ENCODE assay signal across 1 cellular context in the genomic region with DNA sequence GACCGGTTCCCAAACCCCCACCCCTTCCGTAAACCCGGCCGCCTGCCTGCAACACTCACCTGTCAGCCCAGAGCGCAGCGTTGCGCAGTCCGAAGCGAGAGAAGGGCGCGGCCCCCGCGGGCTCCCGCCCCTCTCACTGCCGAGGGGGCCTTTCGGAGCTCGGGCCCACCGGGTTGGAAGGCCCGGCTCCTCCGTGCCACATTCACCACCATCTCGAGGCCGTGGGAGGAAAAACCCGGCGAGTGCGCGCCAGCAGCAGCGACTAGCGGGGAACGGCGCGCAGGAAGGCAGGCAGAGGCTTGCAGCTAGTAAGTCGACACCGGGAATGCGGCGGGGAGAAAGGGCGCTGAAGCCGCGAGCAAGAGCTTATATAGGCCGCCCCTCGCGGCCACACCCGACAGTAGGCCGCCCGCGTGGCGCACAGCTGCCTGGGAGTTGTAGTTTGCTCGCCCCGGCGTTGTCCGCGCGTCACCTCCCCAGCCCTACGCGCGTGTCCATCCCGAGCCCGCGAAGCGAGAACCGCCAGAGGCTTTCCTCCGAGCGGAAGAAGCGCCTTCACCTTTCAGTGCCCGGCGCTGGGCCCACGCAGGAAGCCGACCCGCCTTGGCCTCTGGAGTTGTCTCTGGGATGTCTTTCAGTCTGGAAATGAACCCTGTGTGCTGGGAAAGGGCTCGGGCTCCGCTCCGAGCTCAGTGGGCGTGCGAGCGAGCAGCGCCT.
A peak's percentile ranks its signal among the peaks of the same experiment; 100 is the strongest.
TF ChIP-seq lines count a peak whose summit lies in the region.

No MANE protein-coding gene starts in this region.

TF ChIP-seq in GM12878, 131 proteins besides CTCF, POLR2A, EP300 and RAD21 (continued from another document and continues in another):
- peak; percentile 44 for TF ChIP-seq MEF2B (IDR thresholded peaks at IDR 0.05; ENCODE audit: partially characterized antibody, poor library complexity, severe bottlenecking)
- TF ChIP-seq REST (IDR thresholded peaks at IDR 0.05; ENCODE audit: low read depth, low read length), result peak; percentile 59; the same call in 1 of the 2 replicates
- TF ChIP-seq, protein P1, sequence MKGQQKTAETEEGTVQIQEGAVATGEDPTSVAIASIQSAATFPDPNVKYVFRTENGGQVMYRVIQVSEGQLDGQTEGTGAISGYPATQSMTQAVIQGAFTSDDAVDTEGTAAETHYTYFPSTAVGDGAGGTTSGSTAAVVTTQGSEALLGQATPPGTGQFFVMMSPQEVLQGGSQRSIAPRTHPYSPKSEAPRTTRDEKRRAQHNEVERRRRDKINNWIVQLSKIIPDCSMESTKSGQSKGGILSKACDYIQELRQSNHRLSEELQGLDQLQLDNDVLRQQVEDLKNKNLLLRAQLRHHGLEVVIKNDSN (IDR thresholded peaks at IDR 0.05; ENCODE audit: borderline replicate concordance, extremely low read length, insufficient read depth, low read depth, low read length), result peak; percentile 53
- TF ChIP-seq NKRF (conservative IDR thresholded peaks at IDR 0.05), result peak; percentile 81
- peak; percentile 77; the same call in 1 of the 2 replicates for TF ChIP-seq MXI1 (IDR thresholded peaks at IDR 0.05; ENCODE audit: low read depth, low read length)
- TF ChIP-seq RFX5 (IDR thresholded peaks at IDR 0.05; ENCODE audit: low read depth, low read length), result 0 out of 2 replicates have a peak, but pooled peaks have one; percentile 1
- no peak for TF ChIP-seq ZZZ3 (IDR thresholded peaks at IDR 0.05; ENCODE audit: control insufficient read depth, insufficient read length, low read depth)
- TF ChIP-seq PRDM15 (CRISPR knock-in tag; IDR thresholded peaks at IDR 0.05), result no peak
- peak; percentile 22; the same call in 1 of the 2 replicates for TF ChIP-seq IRF4 (IDR thresholded peaks at IDR 0.05; ENCODE audit: low read depth, low read length)
- peak; percentile 80 for TF ChIP-seq MYC (IDR thresholded peaks at IDR 0.05; ENCODE audit: insufficient read depth, insufficient read length, insufficient replicate concordance, low read length, severe bottlenecking)
- TF ChIP-seq RCOR1 (conservative IDR thresholded peaks at IDR 0.05; ENCODE audit: low read depth, low read length), result no peak; the same call in 1 of the 2 replicates
- TF ChIP-seq FOS (IDR thresholded peaks at IDR 0.05; ENCODE audit: borderline replicate concordance, extremely low read depth, insufficient read length), result no peak
- peak; percentile 94 for TF ChIP-seq HDAC6 (IDR thresholded peaks at IDR 0.05; ENCODE audit: unreplicated experiment)
- TF ChIP-seq JUND (IDR thresholded peaks at IDR 0.05; ENCODE audit: low read depth, low read length), result no peak; the same call in 1 of the 2 replicates
- TF ChIP-seq RBBP5 (conservative IDR thresholded peaks at IDR 0.05), result no peak
- TF ChIP-seq, protein P2, sequence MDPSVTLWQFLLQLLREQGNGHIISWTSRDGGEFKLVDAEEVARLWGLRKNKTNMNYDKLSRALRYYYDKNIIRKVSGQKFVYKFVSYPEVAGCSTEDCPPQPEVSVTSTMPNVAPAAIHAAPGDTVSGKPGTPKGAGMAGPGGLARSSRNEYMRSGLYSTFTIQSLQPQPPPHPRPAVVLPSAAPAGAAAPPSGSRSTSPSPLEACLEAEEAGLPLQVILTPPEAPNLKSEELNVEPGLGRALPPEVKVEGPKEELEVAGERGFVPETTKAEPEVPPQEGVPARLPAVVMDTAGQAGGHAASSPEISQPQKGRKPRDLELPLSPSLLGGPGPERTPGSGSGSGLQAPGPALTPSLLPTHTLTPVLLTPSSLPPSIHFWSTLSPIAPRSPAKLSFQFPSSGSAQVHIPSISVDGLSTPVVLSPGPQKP (IDR thresholded peaks at IDR 0.05; ENCODE audit: low read depth, low read length), result peak; percentile 66
- TF ChIP-seq, protein P3, sequence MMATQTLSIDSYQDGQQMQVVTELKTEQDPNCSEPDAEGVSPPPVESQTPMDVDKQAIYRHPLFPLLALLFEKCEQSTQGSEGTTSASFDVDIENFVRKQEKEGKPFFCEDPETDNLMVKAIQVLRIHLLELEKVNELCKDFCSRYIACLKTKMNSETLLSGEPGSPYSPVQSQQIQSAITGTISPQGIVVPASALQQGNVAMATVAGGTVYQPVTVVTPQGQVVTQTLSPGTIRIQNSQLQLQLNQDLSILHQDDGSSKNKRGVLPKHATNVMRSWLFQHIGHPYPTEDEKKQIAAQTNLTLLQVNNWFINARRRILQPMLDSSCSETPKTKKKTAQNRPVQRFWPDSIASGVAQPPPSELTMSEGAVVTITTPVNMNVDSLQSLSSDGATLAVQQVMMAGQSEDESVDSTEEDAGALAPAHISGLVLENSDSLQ (IDR thresholded peaks at IDR 0.05), result peak; percentile 41; the same call in 1 of the 2 replicates
- TF ChIP-seq NRF1 (conservative IDR thresholded peaks at IDR 0.05; ENCODE audit: low read depth, low read length), result no peak
- no peak for TF ChIP-seq E4F1 (IDR thresholded peaks at IDR 0.05; ENCODE audit: borderline replicate concordance, partially characterized antibody)
- TF ChIP-seq, protein P4, sequence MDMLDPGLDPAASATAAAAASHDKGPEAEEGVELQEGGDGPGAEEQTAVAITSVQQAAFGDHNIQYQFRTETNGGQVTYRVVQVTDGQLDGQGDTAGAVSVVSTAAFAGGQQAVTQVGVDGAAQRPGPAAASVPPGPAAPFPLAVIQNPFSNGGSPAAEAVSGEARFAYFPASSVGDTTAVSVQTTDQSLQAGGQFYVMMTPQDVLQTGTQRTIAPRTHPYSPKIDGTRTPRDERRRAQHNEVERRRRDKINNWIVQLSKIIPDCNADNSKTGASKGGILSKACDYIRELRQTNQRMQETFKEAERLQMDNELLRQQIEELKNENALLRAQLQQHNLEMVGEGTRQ (IDR thresholded peaks at IDR 0.05; ENCODE audit: borderline replicate concordance, low read depth, low read length), result no peak; the same call in 1 of the 2 replicates
- TF ChIP-seq RELA (IDR thresholded peaks at IDR 0.05; ENCODE audit: borderline replicate concordance, partially characterized antibody), result peak; percentile 73
- TF ChIP-seq BACH1 (IDR thresholded peaks at IDR 0.05; ENCODE audit: borderline replicate concordance), result peak; percentile 95
- TF ChIP-seq WRNIP1 (IDR thresholded peaks at IDR 0.05; ENCODE audit: borderline replicate concordance, low read depth, low read length), result no peak
- peak; percentile 97 for TF ChIP-seq LARP7 (IDR thresholded peaks at IDR 0.05)
- TF ChIP-seq, protein P5, sequence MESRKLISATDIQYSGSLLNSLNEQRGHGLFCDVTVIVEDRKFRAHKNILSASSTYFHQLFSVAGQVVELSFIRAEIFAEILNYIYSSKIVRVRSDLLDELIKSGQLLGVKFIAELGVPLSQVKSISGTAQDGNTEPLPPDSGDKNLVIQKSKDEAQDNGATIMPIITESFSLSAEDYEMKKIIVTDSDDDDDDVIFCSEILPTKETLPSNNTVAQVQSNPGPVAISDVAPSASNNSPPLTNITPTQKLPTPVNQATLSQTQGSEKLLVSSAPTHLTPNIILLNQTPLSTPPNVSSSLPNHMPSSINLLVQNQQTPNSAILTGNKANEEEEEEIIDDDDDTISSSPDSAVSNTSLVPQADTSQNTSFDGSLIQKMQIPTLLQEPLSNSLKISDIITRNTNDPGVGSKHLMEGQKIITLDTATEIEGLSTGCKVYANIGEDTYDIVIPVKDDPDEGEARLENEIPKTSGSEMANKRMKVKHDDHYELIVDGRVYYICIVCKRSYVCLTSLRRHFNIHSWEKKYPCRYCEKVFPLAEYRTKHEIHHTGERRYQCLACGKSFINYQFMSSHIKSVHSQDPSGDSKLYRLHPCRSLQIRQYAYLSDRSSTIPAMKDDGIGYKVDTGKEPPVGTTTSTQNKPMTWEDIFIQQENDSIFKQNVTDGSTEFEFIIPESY (IDR thresholded peaks at IDR 0.05), result no peak
- no peak for TF ChIP-seq ZBTB4 (CRISPR knock-in tag; IDR thresholded peaks at IDR 0.05)
